8 cellular contexts compared by ENCODE assay signal in genomic region chr20:62370115-62370806, GRCh38. TPM values are rescaled to one million over a fixed set of nuclear protein-coding genes. Genes with fewer than 3 reads are reported as not detected.
DNase-seq lines count a peak whose midpoint lies in the region; ATAC-seq and TF ChIP-seq lines count a peak whose summit lies in the region.
"Had no signal": no experiment of that assay in that cellular context is flagged by ENCODE, and none has a peak within 500 bp of the region (broad histone marks: within the 10 kb centered on the region; RNA-seq: fewer than 3 reads in every experiment).

No MANE protein-coding gene starts in this region.

- no peak overlapping the region for H3K27ac Mint-ChIP-seq in glutamatergic neuron (ENCODE audit: unreplicated experiment)

- peaks cover 15% of the 10 kb centered on the region for H3K4me1 Mint-ChIP-seq in glutamatergic neuron (ENCODE audit: low read depth, unreplicated experiment)

- H3K9me3 Mint-ChIP-seq in glutamatergic neuron (ENCODE audit: unreplicated experiment), result peaks cover 8% of the 10 kb centered on the region

- no peak for ATAC-seq in GM18861 (IDR thresholded peaks at IDR 0.05; ENCODE audit: unreplicated experiment)

- CTCF ChIA-PET in RWPE1 (lab: Yijun Ruan, JAX), result interaction anchor here (0.6 to 11.3 kb wide), 9 partner anchors 12 to 68 kb away, joined by 3 to 173 read pairs (median 5); partner anchors contain the start of genes ADRM1 and RPS21

- H3K4me3 Mint-ChIP-seq in glutamatergic neuron (ENCODE audit: unreplicated experiment), result no peak overlapping the region

- H3K27me3 Mint-ChIP-seq in glutamatergic neuron (ENCODE audit: unreplicated experiment), result peaks cover 16% of the 10 kb centered on the region

- TF ChIP-seq CTCF in RWPE1 (conservative IDR thresholded peaks at IDR 0.05; ENCODE audit: low read depth) (no peak), glutamatergic neuron (IDR thresholded peaks at IDR 0.05; ENCODE audit: partially characterized antibody, unreplicated experiment) (no peak)

- DNase-seq in H4 (ENCODE audit: low spot score) (peak; percentile 95), RWPE1 (ENCODE audit: low spot score) (peak; percentile 79), glutamatergic neuron (peak; percentile 19), hippocampal formation (lab: John Stamatoyannopoulos, UW) (no peak), NCI-H187 (lab: John Stamatoyannopoulos, UW) (no peak)
- DNase-seq in stimulated activated CD8-positive, alpha-beta memory T cell treated with anti-CD3 and anti-CD28 coated beads, Interleukin-4, amount 100 ng/mL, for 24 hours (ENCODE audit: low read depth), result peak; percentile 39

- POLR2A ChIA-PET in RWPE1 (lab: Yijun Ruan, JAX; ENCODE audit: low non-redundant PET), result interaction anchor here (0.6 to 6.7 kb wide), 8 partner anchors 7 to 56 kb away, joined by 3 to 67 read pairs (median 4); partner anchors contain the start of gene RPS21

- H3K27ac ChIP-seq in RWPE1, result peak overlapping the region; percentile 100

- H3K36me3 Mint-ChIP-seq in glutamatergic neuron (ENCODE audit: unreplicated experiment), result peaks cover 4% of the 10 kb centered on the region

RNA-seq across cellular contexts. Expression of gene LAMA5, which starts 3.1 kb away (rescaled TPM):
- total RNA-seq in H4 (2014; rRNA removed; shearing (Covaris generic)), result 4.4 and 4.5 TPM in 2 replicates
- 724 TPM for total RNA-seq in glutamatergic neuron (ENCODE audit: unreplicated experiment)

RNA-seq across cellular contexts. Expression of gene RPS21, which starts 16.6 kb away (rescaled TPM):
- 2,095 and 2,204 TPM in 2 replicates for total RNA-seq in H4 (2014; rRNA removed; shearing (Covaris generic))
- 829 TPM for total RNA-seq in glutamatergic neuron (ENCODE audit: unreplicated experiment)

RNA-seq across cellular contexts. Expression of gene CABLES2, which starts 36.8 kb away (rescaled TPM):
- 2.4 and 4.8 TPM in 2 replicates for total RNA-seq in H4 (2014; rRNA removed; shearing (Covaris generic))
- total RNA-seq in glutamatergic neuron (ENCODE audit: unreplicated experiment), result 25.3 TPM

RNA-seq across cellular contexts. Expression of gene RBBP8NL, which starts 57.1 kb away (rescaled TPM):
- total RNA-seq in H4 (2014; rRNA removed; shearing (Covaris generic)), result not detected in 2 replicates
- total RNA-seq in glutamatergic neuron (ENCODE audit: unreplicated experiment), result not detected
- total RNA-seq: OCI-LY7 had no signal

Comparison
In these comparisons a context has a peak if more than half of its experiments do, and no peak if none do; other contexts are left out.
1. DNase-seq: peak in H4 (single experiment), RWPE1 (single experiment), glutamatergic neuron (single experiment) and stimulated activated CD8-positive, alpha-beta memory T cell treated with anti-CD3 and anti-CD28 coated beads, Interleukin-4, amount 100 ng/mL, for 24 hours (single experiment); none in hippocampal formation (0 of 2) and NCI-H187 (0 of 2).
2. RNA of gene LAMA5, which starts 3.1 kb away (total RNA-seq): 724 TPM in glutamatergic neuron (single experiment); 4.4 to 4.5 TPM in H4; every median in the first group is over 100 times any median in the second.